22 cellular contexts compared by ENCODE assay signal in genomic region chr4:128241019-128241418, GRCh38. TPM values are rescaled to one million over a fixed set of nuclear protein-coding genes. Genes with fewer than 3 reads are reported as not detected.
DNase-seq lines count a peak whose midpoint lies in the region; ATAC-seq and TF ChIP-seq lines count a peak whose summit lies in the region.
"Had no signal": no experiment of that assay in that cellular context is flagged by ENCODE, and none has a peak within 500 bp of the region (broad histone marks: within the 10 kb centered on the region; RNA-seq: fewer than 3 reads in every experiment).

No MANE protein-coding gene starts in this region.

- peak; percentile 58 for ATAC-seq in HG02885 (IDR thresholded peaks at IDR 0.05; ENCODE audit: poor library complexity, unreplicated experiment)
- ATAC-seq: Right ventricle myocardium inferior had no signal

- peak overlapping the region; percentile 95 for H3K27ac ChIP-seq in AG04450 (ENCODE audit: low read depth, low read length)
- H3K27ac ChIP-seq in mesodermal cell (ENCODE audit: low read depth, low read length, severe bottlenecking), result peak overlapping the region; percentile 41
- no peak overlapping the region for H3K27ac ChIP-seq in OCI-LY7 (ENCODE audit: low read depth, low read length, poor library complexity, severe bottlenecking)
- H3K27ac ChIP-seq: BLaER1, HL-60, neutrophil had no signal

- no peak for TF ChIP-seq CTCF in AG04450 (IDR thresholded peaks at IDR 0.05; ENCODE audit: low read depth, low read length)
- TF ChIP-seq CTCF in MCF 10A (IDR thresholded peaks at IDR 0.05; ENCODE audit: unreplicated experiment), result no peak
- TF ChIP-seq CTCF in OCI-LY7 (conservative IDR thresholded peaks at IDR 0.05; ENCODE audit: low read length), result no peak

- H3K4me3 ChIP-seq in AG04450 (ENCODE audit: low read depth, low read length) (no peak overlapping the region), mesodermal cell (ENCODE audit: extremely low read depth, insufficient read depth, low read length, poor library complexity, severe bottlenecking) (no peak overlapping the region), OCI-LY7 (ENCODE audit: low read depth, low read length, poor library complexity, severe bottlenecking) (no peak overlapping the region)
- H3K4me3 ChIP-seq: BLaER1 had no signal

- H3K36me3 ChIP-seq in mesodermal cell (ENCODE audit: control insufficient read depth, insufficient read depth, low read length) (no peaks in the 10 kb centered on the region), OCI-LY7 (ENCODE audit: insufficient read depth, low read length) (no peaks in the 10 kb centered on the region)
- H3K36me3 ChIP-seq: BLaER1, neutrophil had no signal

- no peaks in the 10 kb centered on the region for H3K27me3 Mint-ChIP-seq in MCF 10A (ENCODE audit: insufficient read depth, unreplicated experiment)
- no peaks in the 10 kb centered on the region for H3K27me3 Mint-ChIP-seq in activated CD4-positive, alpha-beta memory T cell treated with anti-CD3 and anti-CD28 coated beads, Interleukin-2, amount 10 ng/mL, durations not matched to agents 7 days and 5 days
- H3K27me3 Mint-ChIP-seq: dendritic cell treated with granulocyte-macrophage colony-stimulating factor and Interleukin-4, amounts not matched to agents 40 ng/mL and 50 ng/mL, for 4 days had no signal

- WGBS in mesodermal cell (ENCODE audit: insufficient coverage in 2 of 2), 2 experiments, result 90 to 100% methylated on average over 2 of the region's 3 CpGs

- H3K27ac Mint-ChIP-seq in MCF 10A (ENCODE audit: low read depth, unreplicated experiment), result peak overlapping the region; percentile 96
- no peak overlapping the region for H3K27ac Mint-ChIP-seq in activated CD4-positive, alpha-beta memory T cell treated with anti-CD3 and anti-CD28 coated beads, Interleukin-2, amount 10 ng/mL, durations not matched to agents 7 days and 5 days
- H3K27ac Mint-ChIP-seq: activated T-helper 2 cell treated with anti-CD3 and anti-CD28 coated beads, Interferon-gamma antibody, Interleukin-2, Interleukin-4, amounts not matched to agents 10 μg/mL and 5 μg/mL and 100 μg/mL, durations not matched to agents 14 hours and 24 hours and 36 hours; dendritic cell treated with granulocyte-macrophage colony-stimulating factor and Interleukin-4, amounts not matched to agents 40 ng/mL and 50 ng/mL, for 4 days had no signal

- no peaks in the 10 kb centered on the region for H3K27me3 ChIP-seq in AG04450 (ENCODE audit: control insufficient read depth, insufficient read depth, low read length)
- H3K27me3 ChIP-seq: BLaER1, neutrophil had no signal

- DNase-seq in AG04450 (ENCODE audit: low read depth, low spot score) (no peak), MCF 10A (ENCODE audit: unreplicated experiment) (no peak), HUDEP-2 (lab: John Stamatoyannopoulos, UW; ENCODE audit: unreplicated experiment in 76 of 76) (no peak), dedifferentiated amniotic fluid mesenchymal stem cell (ENCODE audit: extremely low spot score) (no peak), OCI-LY7 (ENCODE audit: low spot score) (no peak)
- no peak for DNase-seq in activated CD4-positive, alpha-beta memory T cell treated with anti-CD3 and anti-CD28 coated beads, Interleukin-2, amount 10 ng/mL, durations not matched to agents 7 days and 5 days
- DNase-seq: activated CD4-positive, alpha-beta T cell treated with anti-CD3 and anti-CD28 coated beads, Interleukin-2, amount 50 U/mL, for 1 hour; activated CD8-positive, alpha-beta memory T cell treated with anti-CD3 and anti-CD28 coated beads, Interleukin-2, amount 50 U/mL, for 4 hours; hippocampal formation; NCI-H1417 treated with DMSO at 0.1 percent for 48 hours; NCI-H2107; NCI-H510A treated with DMSO at 0.1 percent for 48 hours; T-helper 1 cell had no signal

- H3K9me3 ChIP-seq in AG04450 (ENCODE audit: control insufficient read depth, insufficient read depth, low read length), result peaks cover 4% of the 10 kb centered on the region; the same call in 1 of the 2 replicates
- H3K9me3 ChIP-seq in mesodermal cell (ENCODE audit: control insufficient read depth, low read length), result no peaks in the 10 kb centered on the region
- no peaks in the 10 kb centered on the region for H3K9me3 ChIP-seq in OCI-LY7 (ENCODE audit: low read length)
- H3K9me3 ChIP-seq: BLaER1, neutrophil had no signal

- POLR2A ChIA-PET in AG04450 (lab: Yijun Ruan, JAX) (interaction anchor here (1.0 to 1.5 kb wide), 11 partner anchors 16 to 571 kb away, joined by 3 to 23 read pairs (median 4); partner anchors contain the start of gene PGRMC2), MCF 10A (lab: Yijun Ruan, JAX) (interaction anchor here (0.9 to 1.5 kb wide), 7 partner anchors 8 to 187 kb away, joined by 3 to 18 read pairs (median 4); partner anchors contain the start of gene PGRMC2), OCI-LY7 (lab: Charles Lee) (interaction anchor here (1.1 kb wide), 1 partner anchor 10 kb away, joined by 3 read pairs; no protein-coding TSS in a partner anchor)
- POLR2A ChIA-PET in activated CD4-positive, alpha-beta memory T cell treated with anti-CD3 and anti-CD28 coated beads, Interleukin-2, amount 10 ng/mL, durations not matched to agents 7 days and 5 days (lab: Charles Lee), result no interaction called here

- no peaks in the 10 kb centered on the region for H3K9me3 Mint-ChIP-seq in MCF 10A (ENCODE audit: unreplicated experiment)
- H3K9me3 Mint-ChIP-seq in activated CD4-positive, alpha-beta memory T cell treated with anti-CD3 and anti-CD28 coated beads, Interleukin-2, amount 10 ng/mL, durations not matched to agents 7 days and 5 days, result no peaks in the 10 kb centered on the region
- H3K9me3 Mint-ChIP-seq: activated T-helper 2 cell treated with anti-CD3 and anti-CD28 coated beads, Interferon-gamma antibody, Interleukin-2, Interleukin-4, amounts not matched to agents 10 μg/mL and 5 μg/mL and 100 μg/mL, durations not matched to agents 14 hours and 24 hours and 36 hours had no signal

- H3K4me3 Mint-ChIP-seq in MCF 10A (ENCODE audit: unreplicated experiment), result peak overlapping the region; percentile 32
- H3K4me3 Mint-ChIP-seq in activated CD4-positive, alpha-beta memory T cell treated with anti-CD3 and anti-CD28 coated beads, Interleukin-2, amount 10 ng/mL, durations not matched to agents 7 days and 5 days, result no peak overlapping the region
- H3K4me3 Mint-ChIP-seq: dendritic cell treated with granulocyte-macrophage colony-stimulating factor and Interleukin-4, amounts not matched to agents 40 ng/mL and 50 ng/mL, for 4 days; IgD-negative memory B cell had no signal

- no peaks in the 10 kb centered on the region for H4K20me1 ChIP-seq in OCI-LY7 (ENCODE audit: insufficient read depth, low read length)
- H4K20me1 ChIP-seq: BLaER1 had no signal

- H3K4me1 Mint-ChIP-seq in MCF 10A (ENCODE audit: insufficient read depth, unreplicated experiment), result peaks cover 33% of the 10 kb centered on the region
- H3K4me1 Mint-ChIP-seq in activated CD4-positive, alpha-beta memory T cell treated with anti-CD3 and anti-CD28 coated beads, Interleukin-2, amount 10 ng/mL, durations not matched to agents 7 days and 5 days, result no peaks in the 10 kb centered on the region
- H3K4me1 Mint-ChIP-seq: IgD-negative memory B cell had no signal

- BruUV-seq in MCF 10A (replicated peaks; lab: Mats Ljungman, UMichigan), result TSS peak; percentile 84
- BruUV-seq in OCI-LY7 (replicated peaks; lab: Mats Ljungman, UMichigan), result no TSS peak

- no peaks in the 10 kb centered on the region for H3K36me3 Mint-ChIP-seq in MCF 10A (ENCODE audit: insufficient read depth, unreplicated experiment)
- no peaks in the 10 kb centered on the region for H3K36me3 Mint-ChIP-seq in activated CD4-positive, alpha-beta memory T cell treated with anti-CD3 and anti-CD28 coated beads, Interleukin-2, amount 10 ng/mL, durations not matched to agents 7 days and 5 days (ENCODE audit: low read depth)
- H3K36me3 Mint-ChIP-seq: IgD-negative memory B cell had no signal

- no peaks in the 10 kb centered on the region for H3K9me2 ChIP-seq in OCI-LY7 (ENCODE audit: insufficient read depth, low read length)

- no peaks in the 10 kb centered on the region for H3K79me2 ChIP-seq in OCI-LY7 (ENCODE audit: insufficient read depth, low read depth, low read length)

- H2AFZ ChIP-seq in OCI-LY7 (ENCODE audit: low read length), result no peak overlapping the region

- CTCF ChIA-PET in AG04450 (lab: Charles Lee) (interaction anchor here (0.6 to 1.5 kb wide), 2 partner anchors 11 to 509 kb away, joined by 4 to 6 read pairs; no protein-coding TSS in a partner anchor), MCF 10A (lab: Yijun Ruan, JAX) (interaction anchor here (0.8 kb wide), 1 partner anchor 10 kb away, joined by 4 read pairs; no protein-coding TSS in a partner anchor), OCI-LY7 (lab: Charles Lee; ENCODE audit: unreplicated experiment) (no interaction called here)
- CTCF ChIA-PET in activated CD4-positive, alpha-beta memory T cell treated with anti-CD3 and anti-CD28 coated beads, Interleukin-2, amount 10 ng/mL, durations not matched to agents 7 days and 5 days (lab: Charles Lee), result no interaction called here

- peaks cover 7% of the 10 kb centered on the region for H3K4me1 ChIP-seq in mesodermal cell (ENCODE audit: control insufficient read depth, insufficient read depth, low read length, poor library complexity, severe bottlenecking)
- H3K4me1 ChIP-seq in OCI-LY7 (ENCODE audit: insufficient read depth, low read length, poor library complexity, severe bottlenecking), result no peaks in the 10 kb centered on the region
- H3K4me1 ChIP-seq: BLaER1 had no signal

- intact Hi-C loops in MCF 10A (cut with micrococcal nuclease) (loop anchor here (2.0 kb wide), 1 partner anchor 46 kb away; the partner anchor contains the start of gene PGRMC2), OCI-LY7 (cut with micrococcal nuclease; ENCODE audit: unreplicated experiment) (no loop called here)

- no peak overlapping the region for H3K4me2 ChIP-seq in OCI-LY7 (ENCODE audit: low read length)
- H3K4me2 ChIP-seq: BLaER1 had no signal

RNA-seq across cellular contexts. Expression of gene PGRMC2, which starts 46.6 kb away (rescaled TPM):
- polyA plus RNA-seq in AG04450 (2011; rRNA removed), result 43.5 and 50.9 TPM in 2 replicates
- polyA minus RNA-seq in AG04450 (2011; rRNA and poly(A)+ RNA removed), result 8.3 and 14.9 TPM in 2 replicates
- total RNA-seq in MCF 10A (2022) (54.3 and 68.5 TPM in 2 replicates), OCI-LY7 (2022) (43.7 and 45.3 TPM in 2 replicates)
- 81.9 TPM for polyA plus RNA-seq in mesodermal cell (2013, experiment 1 of 2)
- polyA plus RNA-seq in mesodermal cell (2013, experiment 2 of 2), result 103 TPM
- total RNA-seq in OCI-LY7 (2014; rRNA removed; shearing (Covaris generic)), result 10.2 and 10.5 TPM in 2 replicates
- total RNA-seq in activated CD4-positive, alpha-beta memory T cell treated with anti-CD3 and anti-CD28 coated beads, Interleukin-2, amount 10 ng/mL, durations not matched to agents 7 days and 5 days, result 10 to 100 TPM; 44.3 to 46.0 TPM

Comparison
In these comparisons a context has a peak if more than half of its experiments do, and no peak if none do; other contexts are left out.
1. CTCF ChIA-PET loops: an anchor here in AG04450 (0.6 to 1.5 kb wide) and MCF 10A (0.8 kb wide); none called in OCI-LY7 and activated CD4-positive, alpha-beta memory T cell treated with anti-CD3 and anti-CD28 coated beads, Interleukin-2, amount 10 ng/mL, durations not matched to agents 7 days and 5 days.